Comparison of ENCODE assay signal across 12 cellular contexts in genomic region chrX:130118941-130119640, GRCh38. TPM values are rescaled to one million over a fixed set of nuclear protein-coding genes. Genes with fewer than 3 reads are reported as not detected.
DNase-seq lines count a peak whose midpoint lies in the region; ATAC-seq and TF ChIP-seq lines count a peak whose summit lies in the region.
"Had no signal": no experiment of that assay in that cellular context is flagged by ENCODE, and none has a peak within 500 bp of the region (broad histone marks: within the 10 kb centered on the region; RNA-seq: fewer than 3 reads in every experiment).

No MANE protein-coding gene starts in this region.

- peak overlapping the region; percentile 81 for H3K4me2 ChIP-seq in PC-9

- POLR2A ChIA-PET in PC-9 (lab: Charles Lee; ENCODE audit: unreplicated experiment) = no interaction called here
- POLR2A ChIA-PET in A673 (lab: Charles Lee; ENCODE audit: low non-redundant PET) = no interaction called here

- peaks cover 35% of the 10 kb centered on the region for H3F3A ChIP-seq in PC-9 (ENCODE audit: insufficient read depth, low read depth)

- H3K4me3 Mint-ChIP-seq in activated CD8-positive, alpha-beta memory T cell treated with anti-CD3 and anti-CD28 coated beads, Interleukin-2, amount 10 ng/mL, durations not matched to agents 7 days and 5 days = peak overlapping the region; percentile 36
- peak overlapping the region; percentile 41 for H3K4me3 Mint-ChIP-seq in stimulated activated memory B cell treated with anti-CD40 and anti-IgM and Interleukin-4, amounts not matched to agents 10 μg/mL and 1 μg/mL and 100 μg/mL, for 72 hours

- H3K9me3 ChIP-seq in PC-9 (ENCODE audit: insufficient read depth, low read depth) (no peaks in the 10 kb centered on the region), A673 (ENCODE audit: low read depth, low read length, poor library complexity, severe bottlenecking) (no peaks in the 10 kb centered on the region)

- H3K36me3 Mint-ChIP-seq in activated CD8-positive, alpha-beta memory T cell treated with anti-CD3 and anti-CD28 coated beads, Interleukin-2, amount 10 ng/mL, durations not matched to agents 7 days and 5 days = peaks cover 5% of the 10 kb centered on the region
- H3K36me3 Mint-ChIP-seq in stimulated activated memory B cell treated with anti-CD40 and anti-IgM and Interleukin-4, amounts not matched to agents 10 μg/mL and 1 μg/mL and 100 μg/mL, for 72 hours = no peaks in the 10 kb centered on the region

- H3K79me2 ChIP-seq in PC-9 (ENCODE audit: low read depth) = no peaks in the 10 kb centered on the region

- intact Hi-C loops in PC-9 (cut with micrococcal nuclease; ENCODE audit: unreplicated experiment) (no loop called here), A673 (cut with micrococcal nuclease; ENCODE audit: unreplicated experiment) (no loop called here)

- no peak for ATAC-seq in activated CD8-positive, alpha-beta memory T cell treated with anti-CD3 and anti-CD28 coated beads, Interleukin-2, amount 10 ng/mL, durations not matched to agents 7 days and 5 days
- ATAC-seq in stimulated activated memory B cell treated with anti-CD40 and anti-IgM and Interleukin-4, amounts not matched to agents 10 μg/mL and 1 μg/mL and 100 μg/mL, for 72 hours = no peak
- no peak for ATAC-seq in GM21390 (IDR thresholded peaks at IDR 0.05; ENCODE audit: unreplicated experiment)

- no peaks in the 10 kb centered on the region for H3K9me3 Mint-ChIP-seq in activated CD8-positive, alpha-beta memory T cell treated with anti-CD3 and anti-CD28 coated beads, Interleukin-2, amount 10 ng/mL, durations not matched to agents 7 days and 5 days (ENCODE audit: low read depth)
- H3K9me3 Mint-ChIP-seq in stimulated activated memory B cell treated with anti-CD40 and anti-IgM and Interleukin-4, amounts not matched to agents 10 μg/mL and 1 μg/mL and 100 μg/mL, for 72 hours = no peaks in the 10 kb centered on the region
- H3K9me3 Mint-ChIP-seq: stimulated activated naive B cell treated with anti-CD40 and anti-IgM and Interleukin-4, amounts not matched to agents 10 μg/mL and 1 μg/mL and 100 μg/mL, for 72 hours had no signal

- H2AFZ ChIP-seq in PC-9 = no peak overlapping the region

- H3K4me1 Mint-ChIP-seq in activated CD8-positive, alpha-beta memory T cell treated with anti-CD3 and anti-CD28 coated beads, Interleukin-2, amount 10 ng/mL, durations not matched to agents 7 days and 5 days = peaks cover 44% of the 10 kb centered on the region
- peaks cover 50% of the 10 kb centered on the region for H3K4me1 Mint-ChIP-seq in stimulated activated memory B cell treated with anti-CD40 and anti-IgM and Interleukin-4, amounts not matched to agents 10 μg/mL and 1 μg/mL and 100 μg/mL, for 72 hours

- H3K4me3 ChIP-seq in PC-9 (peak overlapping the region; percentile 30; the same call in 1 of the 2 replicates), fibroblast of pulmonary artery (replicated peaks; ENCODE audit: low read depth, low read length) (peak overlapping the region; percentile 19), A673 (ENCODE audit: low read depth, low read length, poor library complexity, severe bottlenecking) (no peak overlapping the region)

- TF ChIP-seq CTCF in PC-9 (conservative IDR thresholded peaks at IDR 0.05) (no peak), fibroblast of pulmonary artery (IDR thresholded peaks at IDR 0.05; ENCODE audit: low read length, missing control alignments) (no peak), A673 (conservative IDR thresholded peaks at IDR 0.05; ENCODE audit: low read depth, low read length) (no peak)

- H3K4me1 ChIP-seq in PC-9 (replicated peaks; ENCODE audit: insufficient read depth) = peaks cover 81% of the 10 kb centered on the region
- H3K4me1 ChIP-seq in A673 (ENCODE audit: insufficient read depth, low read length, poor library complexity, severe bottlenecking) = no peaks in the 10 kb centered on the region

- peak overlapping the region; percentile 85 for H3K27ac Mint-ChIP-seq in activated CD8-positive, alpha-beta memory T cell treated with anti-CD3 and anti-CD28 coated beads, Interleukin-2, amount 10 ng/mL, durations not matched to agents 7 days and 5 days
- H3K27ac Mint-ChIP-seq in stimulated activated memory B cell treated with anti-CD40 and anti-IgM and Interleukin-4, amounts not matched to agents 10 μg/mL and 1 μg/mL and 100 μg/mL, for 72 hours = peak overlapping the region; percentile 87

- H4K20me1 ChIP-seq in PC-9 (ENCODE audit: insufficient read depth) = no peaks in the 10 kb centered on the region

- 0 out of 2 replicates have a peak overlapping the region, but pooled peaks have one; percentile 66 for H3K27ac ChIP-seq in PC-9
- H3K27ac ChIP-seq in A673 (ENCODE audit: low read depth, low read length, poor library complexity, severe bottlenecking) = no peak overlapping the region

- BruUV-seq in PC-9 (replicated peaks; lab: Mats Ljungman, UMichigan) (no TSS peak), A673 (replicated peaks; lab: Mats Ljungman, UMichigan) (no TSS peak)

- H3K9me2 ChIP-seq in PC-9 (ENCODE audit: insufficient read depth) = no peaks in the 10 kb centered on the region

- DNase-seq in activated CD8-positive, alpha-beta memory T cell treated with anti-CD3 and anti-CD28 coated beads, Interleukin-2, amount 10 ng/mL, durations not matched to agents 7 days and 5 days = no peak
- DNase-seq in activated CD8-positive, alpha-beta memory T cell treated with anti-CD3 and anti-CD28 coated beads, Interleukin-2, amount 50 U/mL, for 48 hours = no peak
- no peak for DNase-seq in PC-9
- DNase-seq in fibroblast of pulmonary artery (ENCODE audit: low read depth) = peak; percentile 35
- DNase-seq in stimulated activated CD4-positive, alpha-beta T cell treated with anti-CD3 and anti-CD28 coated beads, Interleukin-2, amount 100 ng/mL, for 48 hours = no peak
- no peak for DNase-seq in A673 (ENCODE audit: low spot score)
- DNase-seq: activated CD4-positive, alpha-beta T cell treated with anti-CD3 and anti-CD28 coated beads for 1 hour; NCI-H524; stimulated activated naive B cell treated with anti-CD40 and anti-IgM and Interleukin-4, amounts not matched to agents 10 μg/mL and 1 μg/mL and 100 μg/mL, for 72 hours had no signal

- CTCF ChIA-PET in activated CD8-positive, alpha-beta memory T cell treated with anti-CD3 and anti-CD28 coated beads, Interleukin-2, amount 10 ng/mL, durations not matched to agents 7 days and 5 days (lab: Charles Lee) = interaction anchor here (0.7 to 6.9 kb wide), 9 partner anchors 8 to 72 kb away, joined by 3 to 147 read pairs (median 3); partner anchors contain the start of gene AIFM1
- CTCF ChIA-PET in PC-9 (lab: Charles Lee) = interaction anchor here (0.6 to 0.7 kb wide), 2 partner anchors 58 to 84 kb away, joined by 4 read pairs; no protein-coding TSS in a partner anchor
- CTCF ChIA-PET in A673 (lab: Charles Lee) = no interaction called here

- H3K36me3 ChIP-seq in PC-9 (ENCODE audit: low read depth) (no peaks in the 10 kb centered on the region), A673 (ENCODE audit: insufficient read depth, low read length, poor library complexity, severe bottlenecking) (no peaks in the 10 kb centered on the region)

- H3K27me3 Mint-ChIP-seq in activated CD8-positive, alpha-beta memory T cell treated with anti-CD3 and anti-CD28 coated beads, Interleukin-2, amount 10 ng/mL, durations not matched to agents 7 days and 5 days = no peaks in the 10 kb centered on the region
- H3K27me3 Mint-ChIP-seq in stimulated activated memory B cell treated with anti-CD40 and anti-IgM and Interleukin-4, amounts not matched to agents 10 μg/mL and 1 μg/mL and 100 μg/mL, for 72 hours = no peaks in the 10 kb centered on the region

- H3K27me3 ChIP-seq in PC-9 (ENCODE audit: insufficient read depth, low read depth) = no peaks in the 10 kb centered on the region
- no peaks in the 10 kb centered on the region for H3K27me3 ChIP-seq in A673 (replicated peaks; ENCODE audit: insufficient read depth, low read depth, low read length, poor library complexity)

RNA-seq across cellular contexts. Expression of gene ELF4, which starts 8.8 kb away (rescaled TPM):
- 10 to 100 TPM; 36.2 to 52.7 TPM for total RNA-seq in activated CD8-positive, alpha-beta memory T cell treated with anti-CD3 and anti-CD28 coated beads, Interleukin-2, amount 10 ng/mL, durations not matched to agents 7 days and 5 days
- 53.0 and 60.3 TPM in 2 replicates for total RNA-seq in PC-9 (2021)
- total RNA-seq in A673 (2021) = 8.4 and 9.0 TPM in 2 replicates

RNA-seq across cellular contexts. Expression of gene AIFM1, which starts 46.5 kb away (rescaled TPM):
- 10 to 100 TPM; 47.3 to 59.6 TPM for total RNA-seq in activated CD8-positive, alpha-beta memory T cell treated with anti-CD3 and anti-CD28 coated beads, Interleukin-2, amount 10 ng/mL, durations not matched to agents 7 days and 5 days
- 70.1 and 83.3 TPM in 2 replicates for total RNA-seq in PC-9 (2021)
- total RNA-seq in A673 (2021) = 69.4 and 71.1 TPM in 2 replicates

RNA-seq across cellular contexts. Expression of gene RAB33A, which starts 52.7 kb away (rescaled TPM):
- 10 to 100 TPM; 38.8 to 41.1 TPM for total RNA-seq in activated CD8-positive, alpha-beta memory T cell treated with anti-CD3 and anti-CD28 coated beads, Interleukin-2, amount 10 ng/mL, durations not matched to agents 7 days and 5 days
- total RNA-seq in PC-9 (2021) = 0.57 and 0.95 TPM in 2 replicates
- 4.8 and 6.2 TPM in 2 replicates for total RNA-seq in A673 (2021)
- total RNA-seq: HT-29 had no signal
